In genomic region chr1:179121159-179121938, GRCh38 we compare ENCODE assay signal across 1 cellular context.
TF ChIP-seq lines count a peak whose summit lies in the region.

No MANE protein-coding gene starts in this region.

TF ChIP-seq in HepG2, 621 proteins besides CTCF, POLR2A, EP300 and RAD21 (continued from another document):
- TF ChIP-seq MTERF4 (CRISPR knock-in tag; IDR thresholded peaks at IDR 0.05): no peak
- no peak for TF ChIP-seq U2AF1 (optimal IDR thresholded peaks at IDR 0.05; ENCODE audit: low read depth, low read length)
- no peak for TF ChIP-seq HOXA7 (CRISPR knock-in tag; IDR thresholded peaks at IDR 0.05)
- TF ChIP-seq ETS1 (CRISPR knock-in tag; IDR thresholded peaks at IDR 0.05): no peak
- no peak for TF ChIP-seq ZNF251 (CRISPR knock-in tag; IDR thresholded peaks at IDR 0.05)
- TF ChIP-seq ZBTB43 (CRISPR knock-in tag; conservative IDR thresholded peaks at IDR 0.05): no peak
- TF ChIP-seq NR2C2 (CRISPR knock-in tag; IDR thresholded peaks at IDR 0.05; ENCODE audit: borderline replicate concordance): 0 out of 2 replicates have a peak, but pooled peaks have one; percentile 22
